Comparison of ENCODE assay signal across 19 cellular contexts in the genomic region with DNA sequence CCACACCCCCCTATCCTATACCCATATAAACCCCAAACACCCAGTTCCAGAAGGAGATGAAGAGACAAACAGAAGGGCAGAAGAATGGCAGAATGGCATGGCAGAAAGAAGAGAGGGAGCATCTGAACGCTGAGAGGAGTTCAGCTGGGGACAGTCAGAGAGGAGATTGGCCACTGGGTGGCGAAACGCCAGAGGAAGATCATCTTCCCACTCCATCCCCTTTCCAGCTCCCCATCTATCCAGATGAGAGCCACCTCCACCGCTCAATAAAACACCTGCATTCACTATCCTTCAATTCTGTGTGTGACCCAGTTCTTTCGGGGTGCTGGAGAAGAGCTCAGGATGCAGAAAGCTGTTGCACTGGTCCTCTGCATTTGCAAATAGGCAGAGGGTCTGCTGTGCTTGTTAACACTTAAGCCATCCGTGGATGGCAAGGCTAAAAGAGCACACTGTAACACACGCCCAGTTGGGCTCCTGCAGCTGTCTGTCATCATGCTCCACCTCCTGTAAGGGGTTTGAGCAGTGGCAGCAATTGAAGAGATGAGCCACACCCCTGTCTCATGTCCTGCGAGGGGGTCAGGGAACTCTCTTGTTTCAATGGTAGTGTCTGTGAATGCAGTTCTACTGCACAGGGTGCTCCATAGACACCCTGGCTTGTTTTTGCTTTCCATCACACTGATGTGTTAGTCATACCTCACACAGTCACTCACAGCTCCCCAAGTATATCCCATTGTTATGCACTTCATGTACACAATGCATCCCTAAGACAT.
"Had no signal": no experiment of that assay in that cellular context is flagged by ENCODE, and none has a peak within 500 bp of the region (broad histone marks: within the 10 kb centered on the region; RNA-seq: fewer than 3 reads in every experiment).

No MANE protein-coding gene starts in this region.

- H3K27ac ChIP-seq: dorsolateral prefrontal cortex, heart left ventricle, left lung, lower lobe of right lung, neural progenitor cell, pancreas had no signal

- H3K27me3 ChIP-seq: dorsolateral prefrontal cortex, heart left ventricle, left lung, neural progenitor cell, pancreas had no signal

- H3K4me1 ChIP-seq: heart left ventricle, left lung, lower lobe of right lung, neural progenitor cell, pancreas had no signal

- DNase-seq: cortex of kidney; dorsolateral prefrontal cortex; effector CD8-positive, alpha-beta T cell; heart left ventricle; hippocampal formation; immature natural killer cell; left lung; lower lobe of right lung; midbrain; occipital lobe; pancreas; right cardiac atrium; small intestine; stimulated activated CD4-positive, alpha-beta T cell treated with anti-CD3 and anti-CD28 coated beads, Interleukin-2, amount 100 ng/mL, for 48 hours; stimulated activated naive CD4-positive, alpha-beta T cell treated with Interleukin-2 at 50 U/mL for 16 hours; trophoblast cell had no signal

- H3K9me3 ChIP-seq: lower lobe of right lung, pancreas had no signal

- H3K36me3 ChIP-seq: heart left ventricle, left lung, lower lobe of right lung, neural progenitor cell, pancreas had no signal

- H3K9ac ChIP-seq: neural progenitor cell had no signal

- ATAC-seq: esophagus mucosa; heart left ventricle; left lung; lower lobe of right lung; natural killer cell treated with Interleukin-12 subunit alpha and Interleukin-12 subunit beta and Interleukin-15 and Interleukin-18, amount 100 ng/mL, for 72 hours; pancreas; right cardiac atrium had no signal

- H3K4me3 ChIP-seq: dorsolateral prefrontal cortex, heart left ventricle, left lung, lower lobe of right lung, neural progenitor cell, pancreas had no signal
